Comparison of ENCODE assay signal across 14 cellular contexts in the genomic region with DNA sequence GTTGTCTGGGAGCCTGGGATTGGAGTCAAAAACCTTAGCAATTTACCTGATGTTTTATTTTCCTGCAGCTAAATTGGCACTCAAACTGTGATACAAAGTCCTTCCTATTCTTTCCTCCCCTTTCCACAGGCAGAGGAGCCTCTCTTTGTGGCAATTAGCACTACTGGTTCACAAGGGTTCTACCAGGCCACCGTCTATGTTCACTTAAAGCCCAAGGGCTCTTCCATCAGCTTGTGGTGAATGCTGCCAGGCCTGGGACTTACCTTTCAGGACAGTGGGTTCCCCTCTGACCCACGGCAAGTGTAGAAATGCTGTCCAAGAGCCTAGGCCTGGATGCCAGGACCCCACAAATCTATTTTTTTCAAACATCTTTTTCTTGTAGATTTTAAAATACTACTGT.
DNase-seq lines count a peak whose midpoint lies in the region; ATAC-seq and TF ChIP-seq lines count a peak whose summit lies in the region.
"Had no signal": no experiment of that assay in that cellular context is flagged by ENCODE, and none has a peak within 500 bp of the region (broad histone marks: within the 10 kb centered on the region; RNA-seq: fewer than 3 reads in every experiment).

No MANE protein-coding gene starts in this region.

- no peaks in the 10 kb centered on the region for H3K27me3 ChIP-seq in CD4-positive, CD25-positive, alpha-beta regulatory T cell (ENCODE audit: control insufficient read depth, insufficient read depth, low read length)

- H3K4me1 Mint-ChIP-seq in CD4-positive, CD25-positive, alpha-beta regulatory T cell: peaks cover 14 to 24% (median 21%) of the 10 kb centered on the region in 4 donors
- no peaks in the 10 kb centered on the region for H3K4me1 Mint-ChIP-seq in mesothelial cell of epicardium

- peaks cover 17% of the 10 kb centered on the region for H3K36me3 Mint-ChIP-seq in CD4-positive, CD25-positive, alpha-beta regulatory T cell
- H3K36me3 Mint-ChIP-seq in mesothelial cell of epicardium: peaks cover 9% of the 10 kb centered on the region

- peaks cover 3 to 30% (median 11%) of the 10 kb centered on the region in 7 donors for H3K9me3 Mint-ChIP-seq in CD4-positive, CD25-positive, alpha-beta regulatory T cell
- H3K9me3 Mint-ChIP-seq in mesothelial cell of epicardium: peaks cover 64% of the 10 kb centered on the region

- H3K4me1 ChIP-seq in CD4-positive, CD25-positive, alpha-beta regulatory T cell (ENCODE audit: control insufficient read depth, insufficient read depth, low read length, poor library complexity, severe bottlenecking): peaks cover 4% of the 10 kb centered on the region

- TF ChIP-seq CTCF in mesothelial cell of epicardium (IDR thresholded peaks at IDR 0.05; ENCODE audit: unreplicated experiment): no peak

- H3K9me3 ChIP-seq in CD4-positive, CD25-positive, alpha-beta regulatory T cell (ENCODE audit: control insufficient read depth in 2 of 2, low read length in 2 of 2): peaks cover 8 to 10% of the 10 kb centered on the region in 2 experiments

- peak overlapping the region in 1 of 4 donors; percentile 83 for H3K4me3 Mint-ChIP-seq in CD4-positive, CD25-positive, alpha-beta regulatory T cell
- no peak overlapping the region for H3K4me3 Mint-ChIP-seq in mesothelial cell of epicardium
- H3K4me3 Mint-ChIP-seq: B cell had no signal

- peak overlapping the region; percentile 15 for H3K27ac ChIP-seq in CD4-positive, CD25-positive, alpha-beta regulatory T cell (ENCODE audit: insufficient read depth, low read length, poor library complexity, severe bottlenecking)
- H3K27ac ChIP-seq: GM23248 had no signal

- H3K27me3 Mint-ChIP-seq in CD4-positive, CD25-positive, alpha-beta regulatory T cell: no peaks in the 10 kb centered on the region
- H3K27me3 Mint-ChIP-seq in mesothelial cell of epicardium (ENCODE audit: low read depth): no peaks in the 10 kb centered on the region
- H3K27me3 Mint-ChIP-seq: B cell had no signal

- ATAC-seq in CD4-positive, CD25-positive, alpha-beta regulatory T cell (ENCODE audit: low read depth in 2 of 2): no peak
- ATAC-seq in GM18870 (IDR thresholded peaks at IDR 0.05; ENCODE audit: unreplicated experiment): peak; percentile 19
- peak; percentile 13 for ATAC-seq in HG02610 (IDR thresholded peaks at IDR 0.05; ENCODE audit: unreplicated experiment)
- peak; percentile 6 for ATAC-seq in HG03520 (IDR thresholded peaks at IDR 0.05; ENCODE audit: unreplicated experiment)

- DNase-seq in CD4-positive, CD25-positive, alpha-beta regulatory T cell: no peak
- DNase-seq in mesothelial cell of epicardium (ENCODE audit: low spot score in 2 of 2, unreplicated experiment in 2 of 2) (no peak), NCI-H146 treated with DMSO at 0.1 percent for 48 hours (lab: John Stamatoyannopoulos, UW; ENCODE audit: unreplicated experiment) (no peak), AML-193 (lab: John Stamatoyannopoulos, UW) (no peak), NCI-H187 (lab: John Stamatoyannopoulos, UW) (no peak)
- DNase-seq: activated CD8-positive, alpha-beta memory T cell treated with anti-CD3 and anti-CD28 coated beads, Interleukin-2, amount 50 U/mL, for 4 hours; erythroblast; GM23248; NCI-H1694; stimulated activated naive CD4-positive, alpha-beta T cell treated with Interleukin-2 at 50 U/mL for 16 hours had no signal

- H3K27ac Mint-ChIP-seq in CD4-positive, CD25-positive, alpha-beta regulatory T cell: peak overlapping the region in 2 of 3 donors; percentile 52 to 79
- H3K27ac Mint-ChIP-seq in mesothelial cell of epicardium: no peak overlapping the region
- H3K27ac Mint-ChIP-seq: B cell had no signal

- H3K4me3 ChIP-seq in CD4-positive, CD25-positive, alpha-beta regulatory T cell (ENCODE audit: low read depth, low read length): no peak overlapping the region
- H3K4me3 ChIP-seq: GM23248 had no signal

- H3K36me3 ChIP-seq in CD4-positive, CD25-positive, alpha-beta regulatory T cell (ENCODE audit: control insufficient read depth, insufficient read depth, low read length): no peaks in the 10 kb centered on the region

Comparison
In these comparisons a context has a peak if more than half of its experiments do, and no peak if none do; other contexts are left out.
1. ATAC-seq: peak in GM18870 (single experiment), HG02610 (single experiment) and HG03520 (single experiment); none in CD4-positive, CD25-positive, alpha-beta regulatory T cell (0 of 2).